Comparison of ENCODE assay signal across 28 cellular contexts in genomic region chr12:9106067-9106466, GRCh38.
"Had no signal": no experiment of that assay in that cellular context is flagged by ENCODE, and none has a peak within 500 bp of the region (broad histone marks: within the 10 kb centered on the region; RNA-seq: fewer than 3 reads in every experiment).

No MANE protein-coding gene starts in this region.

- H3K36me3 ChIP-seq: cardiac muscle cell had no signal

- FAIRE-seq: bronchial epithelial cell, TTC549 had no signal

- H3K4me3 ChIP-seq: ascending aorta, cardiac muscle cell had no signal

- DNase-seq: activated B cell treated with CpG ODN at 0.5 μM for 24 hours; activated CD4-positive, alpha-beta memory T cell treated with anti-CD3 and anti-CD28 coated beads for 36 hours; activated CD4-positive, alpha-beta T cell treated with anti-CD3 and anti-CD28 coated beads for 4 hours; activated CD4-positive, alpha-beta T cell treated with anti-CD3 and anti-CD28 coated beads, Interleukin-2, amount 10 ng/mL, durations not matched to agents 24 days and 14 days; activated CD4-positive, alpha-beta T cell treated with anti-CD3 and anti-CD28 coated beads, Interleukin-2, amount 50 U/mL, for 1 hour; activated CD4-positive, alpha-beta T cell treated with anti-CD3 and anti-CD28 coated beads, Interleukin-2, amount 50 U/mL, for 4 hours; activated CD4-positive, CD25-positive, alpha-beta regulatory T cell treated with anti-CD3 and anti-CD28 coated beads, Interleukin-2, amount 50 U/mL, for 72 hours; activated CD8-positive, alpha-beta memory T cell treated with anti-CD3 and anti-CD28 coated beads, Interleukin-2, amount 50 U/mL, for 48 hours; activated CD8-positive, alpha-beta T cell treated with anti-CD3 and anti-CD28 coated beads for 36 hours; activated effector memory CD4-positive, alpha-beta T cell treated with Interleukin-2 at 50 U/mL for 16 hours; activated gamma-delta T cell; activated naive CD4-positive, alpha-beta T cell treated with anti-CD3 and anti-CD28 coated beads, Interleukin-2, amount 10 ng/mL, durations not matched to agents 7 days and 5 days; activated naive CD4-positive, alpha-beta T cell treated with Interleukin-2 at 50 U/mL for 16 hours; activated naive CD8-positive, alpha-beta T cell treated with anti-CD3 and anti-CD28 coated beads, Interleukin-2, amount 10 ng/mL, durations not matched to agents 7 days and 5 days; activated naive CD8-positive, alpha-beta T cell treated with anti-CD3 and anti-CD28 coated beads, Interleukin-2, amount 50 U/mL, for 24 hours; activated T-cell treated with anti-CD3 and anti-CD28 coated beads, Interleukin-2, amount 50 U/mL, for 24 hours; activated T-cell treated with anti-CD3 and anti-CD28 coated beads, Interleukin-2, amount 50 U/mL, for 48 hours; amygdala; anterior cingulate cortex; caudate nucleus; cerebellar nuclear complex; T-helper 2 cell; T-helper 9 cell had no signal

- ATAC-seq: activated CD8-positive, alpha-beta T cell treated with anti-CD3 and anti-CD28 coated beads for 36 hours; activated naive CD8-positive, alpha-beta T cell treated with anti-CD3 and anti-CD28 coated beads, Interleukin-2, amount 50 U/mL, for 24 hours had no signal

- H3K4me1 ChIP-seq: ascending aorta had no signal

- H3K27ac ChIP-seq: ascending aorta, cardiac muscle cell, VCaP had no signal

- H3K27me3 ChIP-seq: ascending aorta, cardiac muscle cell had no signal

- H3K9me3 ChIP-seq: ascending aorta had no signal
